Comparison of ENCODE assay signal across 24 cellular contexts in the genomic region with DNA sequence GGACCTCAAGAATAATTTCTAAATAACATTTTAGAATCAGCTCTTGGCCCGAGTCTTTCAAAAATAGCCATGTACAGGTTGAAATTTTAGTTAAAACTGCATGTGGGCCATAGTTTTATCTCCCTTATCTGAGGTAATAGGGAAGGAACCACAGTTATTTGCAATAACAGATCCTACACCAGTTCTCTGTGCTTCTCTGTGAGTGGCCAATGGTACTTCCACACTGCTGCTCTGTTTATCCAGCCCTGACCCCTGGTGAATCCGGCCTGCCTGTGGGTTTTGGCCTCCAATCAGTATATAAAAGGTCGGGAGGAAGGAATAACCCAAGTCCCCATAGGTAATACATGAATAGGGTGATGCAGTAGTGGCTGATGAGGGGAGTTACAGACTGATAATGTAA. TPM values are rescaled to one million over a fixed set of nuclear protein-coding genes. Genes with fewer than 3 reads are reported as not detected.
DNase-seq lines count a peak whose midpoint lies in the region; TF ChIP-seq lines count a peak whose summit lies in the region.
"Had no signal": no experiment of that assay in that cellular context is flagged by ENCODE, and none has a peak within 500 bp of the region (broad histone marks: within the 10 kb centered on the region; RNA-seq: fewer than 3 reads in every experiment).

No MANE protein-coding gene starts in this region.

- no peak overlapping the region for H3K27ac Mint-ChIP-seq in activated CD4-positive, alpha-beta memory T cell treated with anti-CD3 and anti-CD28 coated beads for 36 hours
- H3K27ac Mint-ChIP-seq: CD14-positive monocyte; CD4-positive, alpha-beta memory T cell; CD4-positive, CD25-positive, alpha-beta regulatory T cell; CD8-positive, alpha-beta memory T cell had no signal

- CTCF ChIA-PET in activated CD4-positive, alpha-beta memory T cell treated with anti-CD3 and anti-CD28 coated beads for 36 hours (lab: Charles Lee), result no interaction called here

- peaks cover 7% of the 10 kb centered on the region for H3K9me3 Mint-ChIP-seq in activated CD4-positive, alpha-beta memory T cell treated with anti-CD3 and anti-CD28 coated beads for 36 hours

- no peak for TF ChIP-seq CTCF in WERI-Rb-1 (IDR thresholded peaks at IDR 0.05; ENCODE audit: low read depth, low read length)
- TF ChIP-seq CTCF in brain microvascular endothelial cell (IDR thresholded peaks at IDR 0.05; ENCODE audit: low read depth, low read length, missing control alignments), result no peak
- no peak for TF ChIP-seq CTCF in fibroblast of villous mesenchyme (IDR thresholded peaks at IDR 0.05; ENCODE audit: insufficient read depth, low read depth, low read length)

- DNase-seq in WERI-Rb-1 (no peak), brain microvascular endothelial cell (peak; percentile 22), fibroblast of villous mesenchyme (ENCODE audit: low read depth) (peak; percentile 70), SIG-M5 (lab: John Stamatoyannopoulos, UW) (no peak), mesenteric fat pad (ENCODE audit: low spot score) (no peak)
- no peak for DNase-seq in activated CD4-positive, alpha-beta memory T cell treated with anti-CD3 and anti-CD28 coated beads for 36 hours
- DNase-seq in activated CD4-positive, alpha-beta T cell treated with anti-CD3 and anti-CD28 coated beads, Interleukin-2, amount 50 U/mL, for 4 hours, result no peak
- DNase-seq: 8988T; ACHN; BE2C; C1 segment of cervical spinal cord; CD4-positive, alpha-beta memory T cell; CD4-positive, CD25-positive, alpha-beta regulatory T cell; CD8-positive, alpha-beta memory T cell; COR-L47; DMS 273 treated with DMSO at 0.1 percent for 48 hours; DMS153; DMS79; DND-41; EL; GDM1 had no signal

- H3K27me3 ChIP-seq in WERI-Rb-1 (ENCODE audit: insufficient read depth, low read depth, severe bottlenecking) (no peaks in the 10 kb centered on the region), brain microvascular endothelial cell (replicated peaks) (no peaks in the 10 kb centered on the region)
- H3K27me3 ChIP-seq: BE2C, BLaER1 had no signal

- POLR2A ChIA-PET in activated CD4-positive, alpha-beta memory T cell treated with anti-CD3 and anti-CD28 coated beads for 36 hours (lab: Charles Lee), result no interaction called here

- no peaks in the 10 kb centered on the region for H3K27me3 Mint-ChIP-seq in activated CD4-positive, alpha-beta memory T cell treated with anti-CD3 and anti-CD28 coated beads for 36 hours

- H3K4me3 Mint-ChIP-seq in activated CD4-positive, alpha-beta memory T cell treated with anti-CD3 and anti-CD28 coated beads for 36 hours, result no peak overlapping the region
- H3K4me3 Mint-ChIP-seq: CD14-positive monocyte; CD4-positive, alpha-beta memory T cell; CD4-positive, CD25-positive, alpha-beta regulatory T cell had no signal

- peaks cover 3% of the 10 kb centered on the region for H3K4me1 Mint-ChIP-seq in activated CD4-positive, alpha-beta memory T cell treated with anti-CD3 and anti-CD28 coated beads for 36 hours (ENCODE audit: low read depth)
- H3K4me1 Mint-ChIP-seq: CD14-positive monocyte; CD4-positive, alpha-beta memory T cell; CD8-positive, alpha-beta memory T cell had no signal

- H3K36me3 ChIP-seq in WERI-Rb-1 (no peaks in the 10 kb centered on the region), brain microvascular endothelial cell (replicated peaks) (no peaks in the 10 kb centered on the region)
- H3K36me3 ChIP-seq: BE2C, BLaER1 had no signal

- H3K27ac ChIP-seq in WERI-Rb-1, result peak overlapping the region; percentile 65
- no peak overlapping the region for H3K27ac ChIP-seq in brain microvascular endothelial cell
- H3K27ac ChIP-seq: BLaER1 had no signal

- H3K4me3 ChIP-seq in WERI-Rb-1 (ENCODE audit: low read depth, low read length), result no peak overlapping the region
- no peak overlapping the region for H3K4me3 ChIP-seq in brain microvascular endothelial cell (ENCODE audit: low read depth, low read length)
- H3K4me3 ChIP-seq in fibroblast of villous mesenchyme (ENCODE audit: low read depth, low read length), result no peak overlapping the region
- H3K4me3 ChIP-seq: BLaER1, GM12878 had no signal

- H3K9me3 ChIP-seq in WERI-Rb-1 (ENCODE audit: severe bottlenecking), result no peaks in the 10 kb centered on the region
- H3K9me3 ChIP-seq: BE2C, BLaER1 had no signal

- intact Hi-C loops in activated CD4-positive, alpha-beta memory T cell treated with anti-CD3 and anti-CD28 coated beads for 36 hours (cut with micrococcal nuclease), result no loop called here

- no peaks in the 10 kb centered on the region for H3K36me3 Mint-ChIP-seq in activated CD4-positive, alpha-beta memory T cell treated with anti-CD3 and anti-CD28 coated beads for 36 hours
- H3K36me3 Mint-ChIP-seq: CD14-positive monocyte; CD4-positive, CD25-positive, alpha-beta regulatory T cell; CD8-positive, alpha-beta memory T cell had no signal

- in situ Hi-C loops in brain microvascular endothelial cell (cut with HindIII; ENCODE audit: low pct_ligation_motif_present, low sequenced_read_pairs), result no loop called here

RNA-seq across cellular contexts. Expression of a gene that starts 48.0 kb away (rescaled TPM):
- 5.2 and 7.7 TPM in 2 replicates for total RNA-seq in fibroblast of villous mesenchyme
- 10 to 100 TPM; 22.4 to 27.1 TPM for total RNA-seq in activated CD4-positive, alpha-beta memory T cell treated with anti-CD3 and anti-CD28 coated beads for 36 hours
- total RNA-seq in mesenteric fat pad, result 3.7 TPM

Comparison
In these comparisons a context has a peak if more than half of its experiments do, and no peak if none do; other contexts are left out.
1. DNase-seq: peak in brain microvascular endothelial cell (single experiment) and fibroblast of villous mesenchyme (single experiment); none in WERI-Rb-1 (single experiment), SIG-M5 (single experiment), activated CD4-positive, alpha-beta memory T cell treated with anti-CD3 and anti-CD28 coated beads for 36 hours (single experiment), activated CD4-positive, alpha-beta T cell treated with anti-CD3 and anti-CD28 coated beads, Interleukin-2, amount 50 U/mL, for 4 hours (0 of 2) and mesenteric fat pad (single experiment).